ENCODE assay signal across 18 cellular contexts in the genomic region with DNA sequence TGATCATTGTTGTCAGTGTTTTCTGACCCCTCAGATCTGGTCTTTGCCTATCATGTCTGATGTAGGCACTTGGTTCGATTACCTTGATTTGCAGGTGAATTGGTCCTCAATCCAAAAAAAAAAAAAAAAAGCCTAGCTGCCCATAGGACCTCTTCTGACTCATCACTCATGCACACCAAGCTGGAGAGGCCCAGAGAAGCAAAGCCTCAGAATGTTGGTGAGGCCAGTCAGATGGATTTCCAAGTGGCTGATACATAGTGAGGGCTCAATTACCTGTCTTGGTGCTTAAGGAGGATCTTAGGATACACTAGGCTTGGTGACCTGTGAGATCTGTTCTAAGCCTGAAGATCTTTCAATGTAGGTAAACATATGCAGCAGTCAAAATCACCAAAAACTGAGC.
DNase-seq lines count a peak whose midpoint lies in the region; ATAC-seq and TF ChIP-seq lines count a peak whose summit lies in the region.
"Had no signal": no experiment of that assay in that cellular context is flagged by ENCODE, and none has a peak within 500 bp of the region (broad histone marks: within the 10 kb centered on the region; RNA-seq: fewer than 3 reads in every experiment).

No MANE protein-coding gene starts in this region.

- no peak overlapping the region for H2AFZ ChIP-seq in Karpas-422 (ENCODE audit: low read length)

- H3K79me2 ChIP-seq in Karpas-422 (ENCODE audit: low read length), result no peaks in the 10 kb centered on the region

- ATAC-seq in left lung (peak; percentile 29), GM18517 (IDR thresholded peaks at IDR 0.05; ENCODE audit: unreplicated experiment) (no peak), HG03039 (IDR thresholded peaks at IDR 0.05; ENCODE audit: unreplicated experiment) (no peak)

- no peaks in the 10 kb centered on the region for H4K20me1 ChIP-seq in Karpas-422 (ENCODE audit: insufficient read depth, low read depth, low read length)

- peak overlapping the region; percentile 13 for H3K27ac ChIP-seq in left ventricle myocardium inferior (replicated peaks)
- no peak overlapping the region for H3K27ac ChIP-seq in right atrium auricular region
- peak overlapping the region; percentile 23 for H3K27ac ChIP-seq in cingulate gyrus (ENCODE audit: low read depth, low read length)
- no peak overlapping the region for H3K27ac ChIP-seq in left lung
- H3K27ac ChIP-seq in Karpas-422 (ENCODE audit: low read length), result no peak overlapping the region
- H3K27ac ChIP-seq: tibial artery had no signal

- DNase-seq in left ventricle myocardium inferior, result no peak
- no peak for DNase-seq in right atrium auricular region (ENCODE audit: low spot score)
- no peak for DNase-seq in left lung
- no peak for DNase-seq in activated naive CD4-positive, alpha-beta T cell treated with anti-CD3 and anti-CD28 coated beads, Interleukin-2, amount 50 U/mL, for 16 hours
- DNase-seq in Karpas-422, result no peak
- DNase-seq: activated CD4-positive, CD25-positive, alpha-beta regulatory T cell; CD4-positive, alpha-beta T cell; DND-41; midbrain; NCI-H187; NCI-H446 treated with DMSO at 0.1 percent for 48 hours; stimulated activated CD4-positive, alpha-beta T cell treated with anti-CD3 and anti-CD28 coated beads, Interleukin-4, amount 100 ng/mL, for 4 hours; T-helper 1 cell; tibial artery had no signal

- TF ChIP-seq CTCF in left ventricle myocardium inferior (IDR thresholded peaks at IDR 0.05; ENCODE audit: borderline replicate concordance), result no peak
- no peak for TF ChIP-seq CTCF in right atrium auricular region (IDR thresholded peaks at IDR 0.05)
- no peak for TF ChIP-seq CTCF in left lung (IDR thresholded peaks at IDR 0.05)

- peaks cover 61% of the 10 kb centered on the region for H3K4me1 ChIP-seq in left ventricle myocardium inferior
- H3K4me1 ChIP-seq in right atrium auricular region, result no peaks in the 10 kb centered on the region
- peaks cover 3 to 4% of the 10 kb centered on the region in 2 donors for H3K4me1 ChIP-seq in left lung
- H3K4me1 ChIP-seq in Karpas-422 (ENCODE audit: low read length), result no peaks in the 10 kb centered on the region

- H3K4me3 ChIP-seq in left ventricle myocardium inferior, result no peak overlapping the region
- no peak overlapping the region for H3K4me3 ChIP-seq in right atrium auricular region
- no peak overlapping the region for H3K4me3 ChIP-seq in left lung
- no peak overlapping the region for H3K4me3 ChIP-seq in Karpas-422 (ENCODE audit: low read length)
- H3K4me3 ChIP-seq: cardiac muscle cell, tibial artery had no signal

- H3K36me3 ChIP-seq in left ventricle myocardium inferior (peaks cover 63% of the 10 kb centered on the region), right atrium auricular region (peaks cover 42% of the 10 kb centered on the region), left lung (peaks cover 0 to 48% of the 10 kb centered on the region in 2 donors), Karpas-422 (ENCODE audit: insufficient read depth, low read length) (no peaks in the 10 kb centered on the region)
- H3K36me3 ChIP-seq: cardiac muscle cell had no signal

- H3K27me3 ChIP-seq in left ventricle myocardium inferior (ENCODE audit: low read depth), result no peaks in the 10 kb centered on the region
- H3K27me3 ChIP-seq in right atrium auricular region, result no peaks in the 10 kb centered on the region
- no peaks in the 10 kb centered on the region for H3K27me3 ChIP-seq in left lung
- no peaks in the 10 kb centered on the region for H3K27me3 ChIP-seq in Karpas-422 (ENCODE audit: low read length)
- H3K27me3 ChIP-seq: cardiac muscle cell, tibial artery had no signal

- intact Hi-C loops in left ventricle myocardium inferior (cut with micrococcal nuclease) (no loop called here), left lung (cut with DNase I) (no loop called here)

- H3K9ac ChIP-seq in Karpas-422 (ENCODE audit: low read length), result no peak overlapping the region

- no peaks in the 10 kb centered on the region for H3K9me2 ChIP-seq in Karpas-422 (replicated peaks; ENCODE audit: insufficient read depth, low read length)

- H3K4me2 ChIP-seq in Karpas-422 (ENCODE audit: low read depth, low read length, poor library complexity, severe bottlenecking), result no peak overlapping the region

- H3K9me3 ChIP-seq in left ventricle myocardium inferior (replicated peaks), result peaks cover 7% of the 10 kb centered on the region
- no peaks in the 10 kb centered on the region for H3K9me3 ChIP-seq in right atrium auricular region
- H3K9me3 ChIP-seq in left lung, result no peaks in the 10 kb centered on the region
- no peaks in the 10 kb centered on the region for H3K9me3 ChIP-seq in Karpas-422 (ENCODE audit: low read length)
- H3K9me3 ChIP-seq: tibial artery had no signal

Comparison
In these comparisons a context has a peak if more than half of its experiments do, and no peak if none do; other contexts are left out.
1. H3K27ac ChIP-seq: peak in left ventricle myocardium inferior (single experiment) and cingulate gyrus (single experiment); none in right atrium auricular region (0 of 2), left lung (0 of 2) and Karpas-422 (single experiment).